8 cellular contexts compared by ENCODE assay signal in the genomic region with DNA sequence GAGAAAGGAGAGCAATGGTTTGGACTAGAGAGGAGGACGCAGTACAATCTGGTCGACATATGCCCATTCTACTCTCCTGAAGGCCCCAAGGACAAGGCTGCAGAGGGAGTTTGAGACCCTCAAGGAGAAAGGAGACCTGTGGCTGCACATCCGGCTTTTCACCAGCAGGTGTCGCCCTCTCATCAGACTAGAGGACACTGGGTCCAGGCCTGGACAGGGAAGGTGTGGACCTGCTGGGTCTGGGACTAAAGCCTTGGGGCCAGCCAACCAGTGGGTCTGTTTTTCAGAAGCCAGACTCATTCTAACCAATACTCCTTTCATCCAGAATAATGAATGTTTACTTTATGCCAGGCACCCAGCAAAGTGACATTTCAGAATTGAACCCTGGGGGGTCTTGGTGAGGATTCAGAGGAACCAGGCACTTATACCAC. TPM values are rescaled to one million over a fixed set of nuclear protein-coding genes. Genes with fewer than 3 reads are reported as not detected.
DNase-seq lines count a peak whose midpoint lies in the region; ATAC-seq and TF ChIP-seq lines count a peak whose summit lies in the region.

No MANE protein-coding gene starts in this region.

- 0% methylated on average over 2 to 4 of the region's 4 CpGs for WGBS in esophagus squamous epithelium, 2 donors

- H3K9me3 ChIP-seq in Caco-2 (no peaks in the 10 kb centered on the region), PC-3 (ENCODE audit: low read length) (no peaks in the 10 kb centered on the region), esophagus squamous epithelium (no peaks in the 10 kb centered on the region)

- H4K20me1 ChIP-seq in PC-3 (ENCODE audit: low read length), result no peaks in the 10 kb centered on the region

- H3K9ac ChIP-seq in PC-3 (ENCODE audit: low read length), result no peak overlapping the region

- H3K4me2 ChIP-seq in PC-3 (ENCODE audit: low read length), result no peak overlapping the region

- CTCF ChIA-PET in Caco-2 (lab: Charles Lee), result interaction anchor here (1.1 kb wide), 1 partner anchor 29 kb away, joined by 3 read pairs; no protein-coding TSS in a partner anchor
- CTCF ChIA-PET in PC-3 (lab: Charles Lee), result no interaction called here

- H3K27ac ChIP-seq in PC-3 (ENCODE audit: low read length) (no peak overlapping the region), esophagus squamous epithelium (no peak overlapping the region)

- no peak for TF ChIP-seq POLR2A in esophagus squamous epithelium (IDR thresholded peaks at IDR 0.05)

- no peaks in the 10 kb centered on the region for H3K79me2 ChIP-seq in PC-3 (ENCODE audit: low read length)

- peak; percentile 87 to 91 for TF ChIP-seq CTCF in Caco-2 (IDR thresholded peaks at IDR 0.05; ENCODE audit: insufficient read depth in 1 of 2, low read depth in 1 of 2, low read length in 1 of 2, severe bottlenecking in 1 of 2, unreplicated experiment in 1 of 2)
- TF ChIP-seq CTCF in PC-3 (conservative IDR thresholded peaks at IDR 0.05; ENCODE audit: low read depth, low read length), result peak; percentile 98
- TF ChIP-seq CTCF in esophagus squamous epithelium (IDR thresholded peaks at IDR 0.05), result peak; percentile 93 to 96 (median 95)
- peak; percentile 99 for TF ChIP-seq CTCF in neural crest cell (conservative IDR thresholded peaks at IDR 0.05)

- H3K27me3 Mint-ChIP-seq in Caco-2 (ENCODE audit: insufficient read depth, unreplicated experiment), result no peaks in the 10 kb centered on the region
- peaks cover 8% of the 10 kb centered on the region for H3K27me3 Mint-ChIP-seq in neural crest cell (ENCODE audit: low read depth)
- H3K27me3 Mint-ChIP-seq in stimulated activated naive CD8-positive, alpha-beta T cell treated with anti-CD3 and anti-CD28 coated beads, Interleukin-15, amount 100 ng/mL, for 72 hours, result peaks cover 15% of the 10 kb centered on the region

- H3K4me1 Mint-ChIP-seq in Caco-2 (ENCODE audit: low read depth, unreplicated experiment) (no peaks in the 10 kb centered on the region), neural crest cell (peaks cover 4% of the 10 kb centered on the region)
- peaks cover 46% of the 10 kb centered on the region for H3K4me1 Mint-ChIP-seq in stimulated activated naive CD8-positive, alpha-beta T cell treated with anti-CD3 and anti-CD28 coated beads, Interleukin-15, amount 100 ng/mL, for 72 hours

- no peak overlapping the region for H2AFZ ChIP-seq in PC-3 (ENCODE audit: low read length)

- H3K4me3 Mint-ChIP-seq in Caco-2 (ENCODE audit: unreplicated experiment) (no peak overlapping the region), neural crest cell (no peak overlapping the region)
- H3K4me3 Mint-ChIP-seq in stimulated activated naive CD8-positive, alpha-beta T cell treated with anti-CD3 and anti-CD28 coated beads, Interleukin-15, amount 100 ng/mL, for 72 hours, result no peak overlapping the region

- no peaks in the 10 kb centered on the region for H3F3A ChIP-seq in PC-3 (ENCODE audit: low read length, unreplicated experiment)

- ATAC-seq in PC-3, result peak; percentile 75
- peak; percentile 59 for ATAC-seq in stimulated activated naive CD8-positive, alpha-beta T cell treated with anti-CD3 and anti-CD28 coated beads, Interleukin-15, amount 100 ng/mL, for 72 hours
- ATAC-seq in HG02610 (IDR thresholded peaks at IDR 0.05; ENCODE audit: unreplicated experiment), result no peak

- DNase-seq in Caco-2 (peak; percentile 77 to 82), HT-29 (ENCODE audit: low spot score) (peak; percentile 89), PC-3 (peak; percentile 83), esophagus squamous epithelium (lab: John Stamatoyannopoulos, UW) (no peak), neural crest cell (ENCODE audit: low read depth, low spot score) (peak; percentile 96)
- peak; percentile 76 for DNase-seq in activated T-cell treated with anti-CD3 and anti-CD28 coated beads, Interleukin-2, amount 50 U/mL, for 1 hour
- DNase-seq in stimulated activated naive CD8-positive, alpha-beta T cell treated with anti-CD3 and anti-CD28 coated beads, Interleukin-15, amount 100 ng/mL, for 72 hours, result peak; percentile 72 to 75

- H3K27me3 ChIP-seq in Caco-2 (replicated peaks; ENCODE audit: control insufficient read depth, insufficient read depth, low read length), result no peaks in the 10 kb centered on the region
- no peaks in the 10 kb centered on the region for H3K27me3 ChIP-seq in PC-3 (ENCODE audit: low read length)
- no peaks in the 10 kb centered on the region for H3K27me3 ChIP-seq in esophagus squamous epithelium

- H3K36me3 ChIP-seq in Caco-2 (ENCODE audit: control insufficient read depth, insufficient read depth, low read length), result no peaks in the 10 kb centered on the region
- no peaks in the 10 kb centered on the region for H3K36me3 ChIP-seq in PC-3 (ENCODE audit: low read depth, low read length)
- no peaks in the 10 kb centered on the region for H3K36me3 ChIP-seq in esophagus squamous epithelium

- H3K36me3 Mint-ChIP-seq in Caco-2 (ENCODE audit: insufficient read depth, unreplicated experiment) (no peaks in the 10 kb centered on the region), neural crest cell (ENCODE audit: low read depth) (no peaks in the 10 kb centered on the region)

- H3K9me3 Mint-ChIP-seq in Caco-2 (ENCODE audit: unreplicated experiment), result no peaks in the 10 kb centered on the region
- H3K9me3 Mint-ChIP-seq in neural crest cell, result no peaks in the 10 kb centered on the region
- H3K9me3 Mint-ChIP-seq in stimulated activated naive CD8-positive, alpha-beta T cell treated with anti-CD3 and anti-CD28 coated beads, Interleukin-15, amount 100 ng/mL, for 72 hours, result no peaks in the 10 kb centered on the region

- H3K4me1 ChIP-seq in Caco-2 (no peaks in the 10 kb centered on the region), PC-3 (ENCODE audit: insufficient read depth, low read length) (peaks cover 12% of the 10 kb centered on the region), esophagus squamous epithelium (peaks cover 16 to 39% (median 20%) of the 10 kb centered on the region in 3 donors)

- no peak overlapping the region for H3K27ac Mint-ChIP-seq in Caco-2 (ENCODE audit: unreplicated experiment)
- no peak overlapping the region for H3K27ac Mint-ChIP-seq in neural crest cell (ENCODE audit: unreplicated experiment)
- no peak overlapping the region for H3K27ac Mint-ChIP-seq in stimulated activated naive CD8-positive, alpha-beta T cell treated with anti-CD3 and anti-CD28 coated beads, Interleukin-15, amount 100 ng/mL, for 72 hours

- H3K9me2 ChIP-seq in PC-3 (replicated peaks; ENCODE audit: low read length), result no peaks in the 10 kb centered on the region

- POLR2A ChIA-PET in Caco-2 (lab: Charles Lee), result no interaction called here
- POLR2A ChIA-PET in PC-3 (lab: Charles Lee; ENCODE audit: unreplicated experiment), result interaction anchor here (0.6 kb wide), 1 partner anchor 191 kb away, joined by 8 read pairs; no protein-coding TSS in a partner anchor

- intact Hi-C loops in Caco-2 (cut with micrococcal nuclease; ENCODE audit: unreplicated experiment), result loop anchor here (1.0 to 2.0 kb wide), 2 partner anchors 24 to 47 kb away; no protein-coding TSS in a partner anchor
- intact Hi-C loops in PC-3 (cut with micrococcal nuclease), result loop anchor here (1.0 kb wide), 2 partner anchors 23 to 47 kb away; no protein-coding TSS in a partner anchor
- intact Hi-C loops in esophagus squamous epithelium (cut with DNase I), result loop anchor here (10.0 kb wide), 1 partner anchor 46 kb away; no protein-coding TSS in a partner anchor

- BruUV-seq in Caco-2 (replicated peaks; lab: Mats Ljungman, UMichigan), result no TSS peak
- BruUV-seq in PC-3 (replicated peaks; lab: Mats Ljungman, UMichigan), result no TSS peak

- H3K4me3 ChIP-seq in Caco-2 (ENCODE audit: low read depth, low read length), result no peak overlapping the region
- no peak overlapping the region for H3K4me3 ChIP-seq in PC-3 (ENCODE audit: low read length)
- no peak overlapping the region for H3K4me3 ChIP-seq in esophagus squamous epithelium

RNA-seq across cellular contexts. Expression of a gene that starts 5.0 kb away (rescaled TPM):
- total RNA-seq in Caco-2 (2022) (0.16 TPM in 1 of 2 replicates, not detected in the other), PC-3 (2014; rRNA removed) (not detected in 2 replicates), esophagus squamous epithelium (not detected), neural crest cell (not detected in 2 replicates)
- total RNA-seq in HT-29 (2014; rRNA removed; shearing (Covaris generic)), result not detected in 2 replicates

RNA-seq across cellular contexts. Expression of a gene that starts 8.8 kb away (rescaled TPM):
- total RNA-seq in Caco-2 (2022) (not detected in 2 replicates), PC-3 (2014; rRNA removed) (not detected in 2 replicates), esophagus squamous epithelium (10 to 100 TPM in 1 of 4 donors, 1 to 10 TPM in 3; 1.1 to 11.8 (median 3.7) TPM), neural crest cell (not detected in 2 replicates)
- total RNA-seq in HT-29 (2014; rRNA removed; shearing (Covaris generic)), result not detected in 2 replicates

RNA-seq across cellular contexts. Expression of a gene that starts 12.8 kb away (rescaled TPM):
- total RNA-seq in Caco-2 (2022), result 0.46 TPM in 1 of 2 replicates, not detected in the other
- not detected in 2 replicates for total RNA-seq in HT-29 (2014; rRNA removed; shearing (Covaris generic))
- total RNA-seq in PC-3 (2014; rRNA removed), result not detected in 2 replicates
- total RNA-seq in esophagus squamous epithelium, result not detected
- not detected in 2 replicates for total RNA-seq in neural crest cell

RNA-seq across cellular contexts. Expression of a gene that starts 33.1 kb away (rescaled TPM):
- total RNA-seq in Caco-2 (2022), result 21.5 and 23.5 TPM in 2 replicates
- 44.1 and 45.5 TPM in 2 replicates for total RNA-seq in HT-29 (2014; rRNA removed; shearing (Covaris generic))
- 44.2 and 55.2 TPM in 2 replicates for total RNA-seq in PC-3 (2014; rRNA removed)
- total RNA-seq in esophagus squamous epithelium, result 10 to 100 TPM; 19.1 to 33.1 (median 26.8) TPM
- total RNA-seq in neural crest cell, result 46.1 and 51.5 TPM in 2 replicates

RNA-seq across cellular contexts. Expression of a gene that starts 34.5 kb away (rescaled TPM):
- not detected in 2 replicates for total RNA-seq in Caco-2 (2022)
- total RNA-seq in HT-29 (2014; rRNA removed; shearing (Covaris generic)), result not detected in 2 replicates
- total RNA-seq in PC-3 (2014; rRNA removed), result not detected in 2 replicates
- total RNA-seq in esophagus squamous epithelium, result not detected
- total RNA-seq in neural crest cell, result 0.30 TPM in 2 replicates
